1 cellular context compared by ENCODE assay signal in genomic region chr17:82228278-82228841, GRCh38.
A peak's percentile ranks its signal among the peaks of the same experiment; 100 is the strongest.
TF ChIP-seq lines count a peak whose summit lies in the region.

No MANE protein-coding gene starts in this region.

TF ChIP-seq in GM12878, 131 proteins besides CTCF, POLR2A, EP300 and RAD21 (continues in another document):
- TF ChIP-seq TCF7 (IDR thresholded peaks at IDR 0.05; ENCODE audit: borderline replicate concordance) (no peak), USF1 (IDR thresholded peaks at IDR 0.05; ENCODE audit: borderline replicate concordance, extremely low read length, insufficient read depth, low read depth, low read length) (no peak), POLR2AphosphoS2 (IDR thresholded peaks at IDR 0.05; ENCODE audit: low read depth, low read length) (no peak), TCF12 (IDR thresholded peaks at IDR 0.05; ENCODE audit: low read depth, low read length) (0 out of 2 replicates have a peak, but pooled peaks have one; percentile 15), HDGF (IDR thresholded peaks at IDR 0.05) (peak; percentile 44; the same call in 1 of the 2 replicates), MYC (IDR thresholded peaks at IDR 0.05; ENCODE audit: insufficient read depth, insufficient read length, insufficient replicate concordance, low read length, severe bottlenecking) (no peak), ZSCAN29 (IDR thresholded peaks at IDR 0.05) (no peak), RCOR1 (conservative IDR thresholded peaks at IDR 0.05; ENCODE audit: low read depth, low read length) (no peak), MXI1 (IDR thresholded peaks at IDR 0.05; ENCODE audit: low read depth, low read length) (peak; percentile 76), STAT1 (conservative IDR thresholded peaks at IDR 0.05) (no peak), KAT2A (conservative IDR thresholded peaks at IDR 0.05; ENCODE audit: control insufficient read depth, low read depth, low read length) (no peak), YBX1 (IDR thresholded peaks at IDR 0.05) (no peak), GATAD2B (conservative IDR thresholded peaks at IDR 0.05; ENCODE audit: low read depth) (peak; percentile 43), BACH1 (IDR thresholded peaks at IDR 0.05; ENCODE audit: borderline replicate concordance) (no peak), NKRF (conservative IDR thresholded peaks at IDR 0.05) (peak; percentile 59), SUZ12 (IDR thresholded peaks at IDR 0.05; ENCODE audit: unreplicated experiment) (no peak), CREM (IDR thresholded peaks at IDR 0.05; ENCODE audit: low read depth) (no peak), NBN (IDR thresholded peaks at IDR 0.05) (peak; percentile 67; the same call in 1 of the 2 replicates), IRF3 (IDR thresholded peaks at IDR 0.05) (no peak), YY1 (IDR thresholded peaks at IDR 0.05; ENCODE audit: low read depth, low read length) (0 out of 2 replicates have a peak, but pooled peaks have one; percentile 14), ZBTB11 (CRISPR knock-in tag; IDR thresholded peaks at IDR 0.05) (no peak), NFXL1 (IDR thresholded peaks at IDR 0.05; ENCODE audit: borderline replicate concordance) (0 out of 2 replicates have a peak, but pooled peaks have one; percentile 37), CEBPB (IDR thresholded peaks at IDR 0.05; ENCODE audit: borderline replicate concordance in 1 of 2, low read depth in 2 of 2, low read length in 2 of 2) (no peak), RB1 (IDR thresholded peaks at IDR 0.05; ENCODE audit: borderline replicate concordance) (no peak), CREB1 (IDR thresholded peaks at IDR 0.05; ENCODE audit: low read depth) (0 out of 2 replicates have a peak, but pooled peaks have one; percentile 16), ZNF384 (IDR thresholded peaks at IDR 0.05; ENCODE audit: borderline replicate concordance, low read depth, low read length) (no peak), ZBTB40 (IDR thresholded peaks at IDR 0.05; ENCODE audit: borderline replicate concordance) (peak; percentile 27; the same call in 1 of the 2 replicates), ASH2L (IDR thresholded peaks at IDR 0.05; ENCODE audit: borderline replicate concordance, low read depth) (no peak), BCL11A (IDR thresholded peaks at IDR 0.05; ENCODE audit: low read depth, low read length) (no peak), SPI1 (IDR thresholded peaks at IDR 0.05; ENCODE audit: borderline replicate concordance, insufficient read depth, low read depth, low read length) (0 out of 2 replicates have a peak, but pooled peaks have one; percentile 10), RELB (IDR thresholded peaks at IDR 0.05; ENCODE audit: low read depth) (0 out of 2 replicates have a peak, but pooled peaks have one; percentile 34), ELK1 (IDR thresholded peaks at IDR 0.05; ENCODE audit: low read depth, low read length) (peak; percentile 73), EED (IDR thresholded peaks at IDR 0.05; ENCODE audit: low read depth) (peak; percentile 61; the same call in 1 of the 2 replicates), SMAD1 (IDR thresholded peaks at IDR 0.05; ENCODE audit: low read depth, partially characterized antibody) (no peak), CHD1 (IDR thresholded peaks at IDR 0.05; ENCODE audit: low read depth, low read length) (peak; percentile 54; the same call in 1 of the 2 replicates), RAD51 (IDR thresholded peaks at IDR 0.05) (no peak), IKZF1 (conservative IDR thresholded peaks at IDR 0.05) (peak; percentile 94), TCF3 (IDR thresholded peaks at IDR 0.05; ENCODE audit: borderline replicate concordance, insufficient read depth, low read depth, low read length) (peak; percentile 64; the same call in 1 of the 2 replicates), ZNF687 (IDR thresholded peaks at IDR 0.05) (peak; percentile 38; the same call in 1 of the 2 replicates), MTA2 (IDR thresholded peaks at IDR 0.05; ENCODE audit: low read depth) (no peak), KLF5 (IDR thresholded peaks at IDR 0.05; ENCODE audit: partially characterized antibody) (peak; percentile 18), BHLHE40 (IDR thresholded peaks at IDR 0.05; ENCODE audit: borderline replicate concordance in 1 of 2, low read depth in 2 of 2, low read length in 1 of 2) (no peak), PAX8 (IDR thresholded peaks at IDR 0.05) (no peak)
